18 cellular contexts compared by ENCODE assay signal in genomic region chr7:150877545-150877944, GRCh38. TPM values are rescaled to one million over a fixed set of nuclear protein-coding genes. Genes with fewer than 3 reads are reported as not detected.
DNase-seq lines count a peak whose midpoint lies in the region; ATAC-seq and TF ChIP-seq lines count a peak whose summit lies in the region.
"Had no signal": no experiment of that assay in that cellular context is flagged by ENCODE, and none has a peak within 500 bp of the region (broad histone marks: within the 10 kb centered on the region; RNA-seq: fewer than 3 reads in every experiment).

No MANE protein-coding gene starts in this region.

- H3K27me3 Mint-ChIP-seq in osteocyte (ENCODE audit: unreplicated experiment) (peaks cover 9% of the 10 kb centered on the region), natural killer cell (ENCODE audit: low read depth in 2 of 2) (peaks cover 30 to 47% of the 10 kb centered on the region in 2 donors)

- POLR2A ChIA-PET in Panc1 (lab: Charles Lee), result no interaction called here

- peaks cover 2% of the 10 kb centered on the region; the same call in 1 of the 2 replicates for H3K4me1 ChIP-seq in Panc1 (ENCODE audit: control insufficient read depth, insufficient read depth, low read length)
- H3K4me1 ChIP-seq: testis had no signal

- peaks cover 7% of the 10 kb centered on the region for H3K27me3 ChIP-seq in Panc1 (ENCODE audit: control insufficient read depth, insufficient read depth, low read length)
- H3K27me3 ChIP-seq: body of pancreas, testis had no signal

- no peak overlapping the region for H3K4me3 ChIP-seq in Panc1 (ENCODE audit: low read depth in 2 of 2, low read length in 2 of 2)
- H3K4me3 ChIP-seq: body of pancreas, GM23248, testis had no signal

- no peak overlapping the region for H3K27ac ChIP-seq in Panc1 (ENCODE audit: low read length)
- H3K27ac ChIP-seq: 22Rv1, body of pancreas, C4-2B, GM23248, RWPE1, testis had no signal

- intact Hi-C loops in Panc1 (cut with micrococcal nuclease; ENCODE audit: unreplicated experiment), result loop anchor here (5.0 kb wide), 2 partner anchors 95 to 430 kb away; no protein-coding TSS in a partner anchor
- intact Hi-C loops in left ventricle myocardium superior (cut with micrococcal nuclease), result loop anchor here (2.0 kb wide), 1 partner anchor 99 kb away; no protein-coding TSS in a partner anchor
- intact Hi-C loops in natural killer cell (cut with micrococcal nuclease), result no loop called here

- ATAC-seq in Panc1, result peak; percentile 38; the same call in 1 of the 2 replicates
- ATAC-seq in left ventricle myocardium superior, result peak; percentile 29
- no peak for ATAC-seq in natural killer cell

- DNase-seq in DMS53 (lab: John Stamatoyannopoulos, UW) (peak; percentile 55), DMS53 treated with DMSO at 0.1 percent for 48 hours (lab: John Stamatoyannopoulos, UW; ENCODE audit: unreplicated experiment) (no peak), Panc1 (ENCODE audit: low read depth, low spot score) (no peak), left ventricle myocardium superior (no peak), osteocyte (ENCODE audit: extremely low spot score, unreplicated experiment) (peak; percentile 51), DMS79 (lab: John Stamatoyannopoulos, UW) (no peak), natural killer cell (no peak)
- DNase-seq in activated effector memory CD4-positive, alpha-beta T cell treated with anti-CD3 and anti-CD28 coated beads, Interleukin-2, amount 50 U/mL, for 16 hours, result no peak
- DNase-seq: effector CD4-positive, alpha-beta T cell; stimulated activated CD4-positive, alpha-beta T cell treated with anti-CD3 and anti-CD28 coated beads, Interleukin-4, amount 100 ng/mL, for 1 hour; stimulated activated CD8-positive, alpha-beta memory T cell treated with anti-CD3 and anti-CD28 coated beads, Interleukin-4, amount 100 ng/mL, for 48 hours had no signal

- H3K4me3 Mint-ChIP-seq in osteocyte (ENCODE audit: unreplicated experiment) (no peak overlapping the region), natural killer cell (no peak overlapping the region)
- H3K4me3 Mint-ChIP-seq: T-helper 1 cell treated with Interleukin-12 subunit alpha and Interleukin-12 subunit beta and Interleukin-4 antibody, amounts not matched to agents 30 μg/mL and 1 μg/mL, for 36 hours had no signal

- H3K27ac Mint-ChIP-seq in osteocyte (ENCODE audit: unreplicated experiment) (no peak overlapping the region), natural killer cell (no peak overlapping the region)
- H3K27ac Mint-ChIP-seq: T-helper 1 cell treated with Interleukin-12 subunit alpha and Interleukin-12 subunit beta and Interleukin-4 antibody, amounts not matched to agents 30 μg/mL and 1 μg/mL, for 36 hours had no signal

- H3K9me3 ChIP-seq in Panc1 (ENCODE audit: control insufficient read depth, insufficient read depth, low read depth, low read length), result peaks cover 6% of the 10 kb centered on the region; the same call in 1 of the 2 replicates
- H3K9me3 ChIP-seq: testis had no signal

- no peaks in the 10 kb centered on the region for H3K4me1 Mint-ChIP-seq in osteocyte (ENCODE audit: unreplicated experiment)
- H3K4me1 Mint-ChIP-seq in natural killer cell, result peaks cover 0 to 11% of the 10 kb centered on the region in 2 donors

- H3K9me3 Mint-ChIP-seq in osteocyte (ENCODE audit: unreplicated experiment), result peaks cover 15% of the 10 kb centered on the region
- peaks cover 7 to 19% of the 10 kb centered on the region in 2 donors for H3K9me3 Mint-ChIP-seq in natural killer cell

- no peaks in the 10 kb centered on the region for H3K36me3 Mint-ChIP-seq in osteocyte (ENCODE audit: unreplicated experiment)
- H3K36me3 Mint-ChIP-seq in natural killer cell, result peaks cover 31% of the 10 kb centered on the region

- in situ Hi-C loops in Panc1 (cut with HindIII; ENCODE audit: low pct_unique_long_range_greater_than_20kb, low sequenced_read_pairs), result no loop called here

- CTCF ChIA-PET in Panc1 (lab: Charles Lee), result interaction anchor here (0.9 to 1.5 kb wide), 2 partner anchors 19 to 84 kb away, joined by 3 to 4 read pairs; no protein-coding TSS in a partner anchor

- H3K36me3 ChIP-seq in Panc1 (ENCODE audit: control insufficient read depth, insufficient read depth, low read length), result no peaks in the 10 kb centered on the region

- TF ChIP-seq CTCF in Panc1 (IDR thresholded peaks at IDR 0.05) (no peak), osteocyte (IDR thresholded peaks at IDR 0.05) (no peak), natural killer cell (IDR thresholded peaks at IDR 0.05) (no peak)

- BruUV-seq in Panc1 (replicated peaks; lab: Mats Ljungman, UMichigan), result no TSS peak

RNA-seq across cellular contexts. Expression of gene AOC1, which starts 25.2 kb away (rescaled TPM):
- total RNA-seq in Panc1 (2021; ENCODE audit: unreplicated experiment), result 0.15 TPM
- not detected for polyA plus RNA-seq in Panc1 (2012; ENCODE audit: insufficient read length)
- total RNA-seq in left ventricle myocardium superior, result 0.17 TPM
- not detected in 2 replicates for total RNA-seq in osteocyte
- not detected for total RNA-seq in natural killer cell
- total RNA-seq: GM23248 had no signal
- polyA plus RNA-seq: GM23248 had no signal

Comparison
In these comparisons a context has a peak if more than half of its experiments do, and no peak if none do; other contexts are left out.
1. DNase-seq: peak in DMS53 (single experiment) and osteocyte (single experiment); none in DMS53 treated with DMSO at 0.1 percent for 48 hours (single experiment), Panc1 (single experiment), left ventricle myocardium superior (single experiment), activated effector memory CD4-positive, alpha-beta T cell treated with anti-CD3 and anti-CD28 coated beads, Interleukin-2, amount 50 U/mL, for 16 hours (single experiment), DMS79 (single experiment) and natural killer cell (single experiment).
2. ATAC-seq: peak in Panc1 (single experiment) and left ventricle myocardium superior (single experiment); none in natural killer cell (0 of 3).